In the genomic region with DNA sequence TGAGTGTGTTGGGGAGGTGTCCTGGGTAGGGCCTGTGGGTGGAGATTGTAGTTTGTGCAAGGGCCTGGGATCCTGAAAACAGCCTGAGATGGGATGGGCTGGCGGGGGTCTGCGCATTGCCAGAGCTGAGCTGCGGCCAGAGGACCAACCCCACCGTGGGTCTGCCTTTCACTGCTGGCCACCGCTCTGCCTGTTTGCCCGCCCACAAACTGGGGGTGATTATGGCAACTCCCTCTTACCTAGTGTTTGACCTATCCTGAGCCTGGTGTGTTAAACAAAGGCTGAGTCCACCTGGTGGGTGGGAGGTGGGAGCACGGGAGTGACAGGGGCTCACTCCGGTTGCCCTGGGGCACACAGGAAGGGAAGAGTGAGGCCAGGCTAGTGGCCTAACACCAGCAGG, we compare ENCODE assay signal across 14 cellular contexts. TPM values are rescaled to one million over a fixed set of nuclear protein-coding genes. Genes with fewer than 3 reads are reported as not detected.
DNase-seq lines count a peak whose midpoint lies in the region; ATAC-seq and TF ChIP-seq lines count a peak whose summit lies in the region.
"Had no signal": no experiment of that assay in that cellular context is flagged by ENCODE, and none has a peak within 500 bp of the region (broad histone marks: within the 10 kb centered on the region; RNA-seq: fewer than 3 reads in every experiment).

No MANE protein-coding gene starts in this region.

- peaks cover 1% of the 10 kb centered on the region for H3K27me3 Mint-ChIP-seq in activated CD4-positive, alpha-beta memory T cell treated with anti-CD3 and anti-CD28 coated beads, Interleukin-2, amount 10 ng/mL, durations not matched to agents 7 days and 5 days
- H3K27me3 Mint-ChIP-seq in natural killer cell (ENCODE audit: low read depth in 2 of 2): no peaks in the 10 kb centered on the region

- no peak overlapping the region for H3K27ac Mint-ChIP-seq in activated CD4-positive, alpha-beta memory T cell treated with anti-CD3 and anti-CD28 coated beads, Interleukin-2, amount 10 ng/mL, durations not matched to agents 7 days and 5 days
- H3K27ac Mint-ChIP-seq in natural killer cell: no peak overlapping the region

- TF ChIP-seq CTCF in heart right ventricle (IDR thresholded peaks at IDR 0.05): no peak
- no peak for TF ChIP-seq CTCF in natural killer cell (IDR thresholded peaks at IDR 0.05)
- TF ChIP-seq CTCF in uterus (IDR thresholded peaks at IDR 0.05): no peak

- CTCF ChIA-PET in activated CD4-positive, alpha-beta memory T cell treated with anti-CD3 and anti-CD28 coated beads, Interleukin-2, amount 10 ng/mL, durations not matched to agents 7 days and 5 days (lab: Charles Lee): interaction anchor here (1.3 to 1.7 kb wide), 2 partner anchors 12 to 108 kb away, joined by 4 to 5 read pairs; no protein-coding TSS in a partner anchor

- no peaks in the 10 kb centered on the region for H3K9me3 Mint-ChIP-seq in activated CD4-positive, alpha-beta memory T cell treated with anti-CD3 and anti-CD28 coated beads, Interleukin-2, amount 10 ng/mL, durations not matched to agents 7 days and 5 days
- no peaks in the 10 kb centered on the region for H3K9me3 Mint-ChIP-seq in natural killer cell

- H3K27me3 ChIP-seq in heart right ventricle (no peaks in the 10 kb centered on the region), uterus (no peaks in the 10 kb centered on the region)

- H3K9me3 ChIP-seq in heart right ventricle: no peaks in the 10 kb centered on the region
- no peaks in the 10 kb centered on the region for H3K9me3 ChIP-seq in uterus

- no peak overlapping the region for H3K4me3 Mint-ChIP-seq in activated CD4-positive, alpha-beta memory T cell treated with anti-CD3 and anti-CD28 coated beads, Interleukin-2, amount 10 ng/mL, durations not matched to agents 7 days and 5 days
- H3K4me3 Mint-ChIP-seq in natural killer cell: no peak overlapping the region

- no peaks in the 10 kb centered on the region for H3K36me3 Mint-ChIP-seq in activated CD4-positive, alpha-beta memory T cell treated with anti-CD3 and anti-CD28 coated beads, Interleukin-2, amount 10 ng/mL, durations not matched to agents 7 days and 5 days (ENCODE audit: low read depth)
- no peaks in the 10 kb centered on the region for H3K36me3 Mint-ChIP-seq in natural killer cell

- H3K4me3 ChIP-seq in heart right ventricle: no peak overlapping the region
- no peak overlapping the region for H3K4me3 ChIP-seq in uterus
- H3K4me3 ChIP-seq: PC-9 had no signal

- H3K4me1 ChIP-seq in heart right ventricle: peaks cover 0 to 31% (median 3%) of the 10 kb centered on the region in 9 donors
- no peaks in the 10 kb centered on the region for H3K4me1 ChIP-seq in uterus

- no peak for TF ChIP-seq POLR2A in uterus (IDR thresholded peaks at IDR 0.05)

- POLR2A ChIA-PET in activated CD4-positive, alpha-beta memory T cell treated with anti-CD3 and anti-CD28 coated beads, Interleukin-2, amount 10 ng/mL, durations not matched to agents 7 days and 5 days (lab: Charles Lee): no interaction called here

- WGBS in heart right ventricle, 2 donors: 91 to 92% methylated on average over 8 of the region's 8 CpGs

- H3K27ac ChIP-seq in heart right ventricle (no peak overlapping the region), uterus (no peak overlapping the region)
- H3K27ac ChIP-seq: PC-9 had no signal

- peak; percentile 71 for DNase-seq in cardiac septum (ENCODE audit: low spot score)
- no peak for DNase-seq in heart right ventricle
- peak; percentile 9 for DNase-seq in activated CD4-positive, alpha-beta memory T cell treated with anti-CD3 and anti-CD28 coated beads, Interleukin-2, amount 10 ng/mL, durations not matched to agents 7 days and 5 days
- peak; percentile 10 for DNase-seq in natural killer cell
- DNase-seq in uterus: peak; percentile 6 to 8
- no peak for DNase-seq in NCI-H345 treated with DMSO at 0.1 percent for 48 hours (lab: John Stamatoyannopoulos, UW; ENCODE audit: unreplicated experiment)
- no peak for DNase-seq in hippocampal formation (lab: John Stamatoyannopoulos, UW)
- DNase-seq in SK-N-DZ (ENCODE audit: low spot score): no peak
- DNase-seq: kidney glomerular epithelial cell; NCI-H1048; NCI-H446; PC-9; stimulated activated naive CD4-positive, alpha-beta T cell treated with Interleukin-2 at 50 U/mL for 16 hours had no signal

- H3K4me1 Mint-ChIP-seq in activated CD4-positive, alpha-beta memory T cell treated with anti-CD3 and anti-CD28 coated beads, Interleukin-2, amount 10 ng/mL, durations not matched to agents 7 days and 5 days: no peaks in the 10 kb centered on the region
- H3K4me1 Mint-ChIP-seq in natural killer cell: peaks cover 0 to 20% of the 10 kb centered on the region in 2 donors

- H3K36me3 ChIP-seq in heart right ventricle (peaks cover 0 to 30% (median 8%) of the 10 kb centered on the region in 9 donors), uterus (no peaks in the 10 kb centered on the region)

- intact Hi-C loops in cardiac septum (cut with DNase I): no loop called here
- intact Hi-C loops in heart right ventricle (cut with DNase I): loop anchor here in 1 of 10 donors (10.0 kb wide), 1 partner anchor 142 kb away; a partner anchor contains a TSS
- intact Hi-C loops in natural killer cell (cut with micrococcal nuclease): no loop called here
- intact Hi-C loops in uterus (cut with DNase I; ENCODE audit: low total_unique reads): no loop called here

- no peak for ATAC-seq in heart right ventricle
- ATAC-seq in natural killer cell: no peak
- ATAC-seq: activated CD4-positive, CD25-positive, alpha-beta regulatory T cell treated with anti-CD3 and anti-CD28 coated beads, Interleukin-2, amount 50 U/mL, for 24 hours had no signal

RNA-seq across cellular contexts. Expression of a gene that starts 9.8 kb away (rescaled TPM):
- total RNA-seq in cardiac septum (25.5 TPM), heart right ventricle (10 to 100 TPM; 19.6 to 47.9 (median 23.9) TPM), natural killer cell (100 to 1,000 TPM in 2 of 3 donors, 10 to 100 TPM in 1; 98.8 to 127 (median 107) TPM), uterus (10 to 100 TPM; 14.4 to 42.8 (median 28.8) TPM)
- 10 to 100 TPM; 36.0 to 56.3 TPM for polyA plus RNA-seq in heart right ventricle
- total RNA-seq in activated CD4-positive, alpha-beta memory T cell treated with anti-CD3 and anti-CD28 coated beads, Interleukin-2, amount 10 ng/mL, durations not matched to agents 7 days and 5 days: 10 to 100 TPM; 34.3 to 38.8 TPM
- polyA plus RNA-seq in SK-N-DZ (2014; cell fraction: cytosol; rRNA removed): 0.16 and 0.42 TPM in 2 replicates
- polyA plus RNA-seq in SK-N-DZ (2014; cell fraction: nucleus; rRNA removed): 5.8 and 20.0 TPM in 2 replicates

RNA-seq across cellular contexts. Expression of a gene that starts 53.6 kb away (rescaled TPM):
- total RNA-seq in cardiac septum (2.2 TPM), heart right ventricle (1 to 10 TPM in 9 of 10 donors, under 1 TPM in 1; 0.42 to 4.0 (median 1.5) TPM), natural killer cell (1 to 10 TPM; 2.2 to 3.5 (median 2.7) TPM), uterus (10 to 100 TPM in 1 of 4 donors, 1 to 10 TPM in 1, not detected in 2; 1.5 to 13.5 TPM)
- 1 to 10 TPM in 1 of 2 donors, under 1 TPM in 1; 0.66 to 2.2 TPM for polyA plus RNA-seq in heart right ventricle
- total RNA-seq in activated CD4-positive, alpha-beta memory T cell treated with anti-CD3 and anti-CD28 coated beads, Interleukin-2, amount 10 ng/mL, durations not matched to agents 7 days and 5 days: 1 to 10 TPM in 1 of 2 experiments, under 1 TPM in 1; 0.95 to 1.1 TPM
- polyA plus RNA-seq in SK-N-DZ (2014; cell fraction: cytosol; rRNA removed): 208 and 215 TPM in 2 replicates
- polyA plus RNA-seq in SK-N-DZ (2014; cell fraction: nucleus; rRNA removed): 250 and 257 TPM in 2 replicates

Comparison
In these comparisons a context has a peak if more than half of its experiments do, and no peak if none do; other contexts are left out.
1. DNase-seq: peak in cardiac septum (single experiment), activated CD4-positive, alpha-beta memory T cell treated with anti-CD3 and anti-CD28 coated beads, Interleukin-2, amount 10 ng/mL, durations not matched to agents 7 days and 5 days (single experiment), natural killer cell (single experiment) and uterus (2 of 2); none in heart right ventricle (0 of 2), NCI-H345 treated with DMSO at 0.1 percent for 48 hours (single experiment), hippocampal formation (0 of 2) and SK-N-DZ (single experiment).